11 cellular contexts compared by ENCODE assay signal in genomic region chr10:79155301-79156081, GRCh38.
DNase-seq lines count a peak whose midpoint lies in the region; ATAC-seq, FAIRE-seq and TF ChIP-seq lines count a peak whose summit lies in the region.
"Had no signal": no experiment of that assay in that cellular context is flagged by ENCODE, and none has a peak within 500 bp of the region (broad histone marks: within the 10 kb centered on the region; RNA-seq: fewer than 3 reads in every experiment).

No MANE protein-coding gene starts in this region.

- H3K36me3 ChIP-seq in HUES64 (ENCODE audit: insufficient read depth, low read length): no peaks in the 10 kb centered on the region; the same call in 1 of the 2 replicates

- H3K9ac ChIP-seq in HUES64 (ENCODE audit: low read depth, low read length): no peak overlapping the region

- H3K27me3 Mint-ChIP-seq in mesothelial cell of epicardium (ENCODE audit: low read depth): no peaks in the 10 kb centered on the region
- H3K27me3 Mint-ChIP-seq: activated B cell treated with CpG ODN at 0.5 μM for 24 hours, naive B cell had no signal

- no peaks in the 10 kb centered on the region for H3K9me3 Mint-ChIP-seq in mesothelial cell of epicardium
- H3K9me3 Mint-ChIP-seq: activated B cell treated with CpG ODN at 0.5 μM for 24 hours, naive B cell had no signal

- no peaks in the 10 kb centered on the region for H3K9me3 ChIP-seq in HUES64 (ENCODE audit: insufficient read depth, low read depth, low read length)

- peak overlapping the region; percentile 84 for H3K27ac Mint-ChIP-seq in mesothelial cell of epicardium
- H3K27ac Mint-ChIP-seq: activated B cell treated with CpG ODN at 0.5 μM for 24 hours, naive B cell had no signal

- no peak for FAIRE-seq in GM12891 (lab: Jason Lieb, UNC)

- peaks cover 57% of the 10 kb centered on the region for H3K4me1 Mint-ChIP-seq in mesothelial cell of epicardium

- H3K4me3 ChIP-seq in AG04449 (ENCODE audit: low read depth, low read length): no peak overlapping the region
- no peak overlapping the region for H3K4me3 ChIP-seq in HUES64 (ENCODE audit: low read length)

- 87% methylated on average over 14 of the region's 14 CpGs for WGBS in HUES64

- POLR2A ChIA-PET in AG04449 (lab: Yijun Ruan, JAX): interaction anchor here (0.6 to 1.7 kb wide), 3 partner anchors 12 to 945 kb away, joined by 3 to 4 read pairs (median 3); no protein-coding TSS in a partner anchor

- TF ChIP-seq POLR2A in GM12891 (IDR thresholded peaks at IDR 0.05; ENCODE audit: low read depth, low read length): no peak

- DNase-seq in AG04449 (ENCODE audit: low read depth, low spot score) (no peak), caudate nucleus (lab: John Stamatoyannopoulos, UW) (peak in 3 of 61 donors; percentile 23 to 33 (median 28)), mesothelial cell of epicardium (ENCODE audit: low spot score in 2 of 2, unreplicated experiment in 2 of 2) (no peak), SHP77 (lab: John Stamatoyannopoulos, UW) (no peak), GM12891 (ENCODE audit: insufficient read length, low spot score) (no peak)
- no peak for DNase-seq in activated CD4-positive, alpha-beta T cell treated with anti-CD3 and anti-CD28 coated beads, Interleukin-2, amount 50 U/mL, for 48 hours
- DNase-seq: activated B cell treated with CpG ODN at 0.5 μM for 24 hours, naive B cell, NCI-H1105 had no signal

- no peak overlapping the region for H3K4me3 Mint-ChIP-seq in mesothelial cell of epicardium
- H3K4me3 Mint-ChIP-seq: activated B cell treated with CpG ODN at 0.5 μM for 24 hours, naive B cell had no signal

- H3K27ac ChIP-seq in HUES64 (ENCODE audit: low read depth, low read length) (0 out of 2 replicates have a peak overlapping the region, but pooled peaks have one; percentile 28), caudate nucleus (ENCODE audit: low read depth, low read length) (peak overlapping the region; percentile 13)

- TF ChIP-seq CTCF in AG04449 (IDR thresholded peaks at IDR 0.05; ENCODE audit: insufficient read depth, low read length, missing control alignments): peak; percentile 15
- no peak for TF ChIP-seq CTCF in mesothelial cell of epicardium (IDR thresholded peaks at IDR 0.05; ENCODE audit: unreplicated experiment)

- no peaks in the 10 kb centered on the region for H3K36me3 Mint-ChIP-seq in mesothelial cell of epicardium
- H3K36me3 Mint-ChIP-seq: naive B cell had no signal

- H3K4me1 ChIP-seq in HUES64 (ENCODE audit: insufficient read depth, low read length): peaks cover 55% of the 10 kb centered on the region

- CTCF ChIA-PET in AG04449 (lab: Yijun Ruan, JAX): interaction anchor here (0.7 to 3.7 kb wide), 4 partner anchors 13 to 945 kb away, joined by 3 to 16 read pairs (median 8); no protein-coding TSS in a partner anchor

- no peak for ATAC-seq in HG02588 (IDR thresholded peaks at IDR 0.05; ENCODE audit: unreplicated experiment)

- no peaks in the 10 kb centered on the region for H3K27me3 ChIP-seq in HUES64 (ENCODE audit: insufficient read depth, low read length)

TF ChIP-seq in GM12891, 5 proteins besides CTCF, POLR2A, EP300 and RAD21:
- TF ChIP-seq SPI1 (IDR thresholded peaks at IDR 0.05; ENCODE audit: low read depth, low read length) (no peak), TAF1 (IDR thresholded peaks at IDR 0.05; ENCODE audit: low read depth, low read length) (no peak), POLR2AphosphoS5 (IDR thresholded peaks at IDR 0.05; ENCODE audit: low read depth, low read length) (no peak), PAX5 (IDR thresholded peaks at IDR 0.05; ENCODE audit: insufficient read depth, low read length, severe bottlenecking) (no peak), POU2F2 (IDR thresholded peaks at IDR 0.05; ENCODE audit: low read depth, low read length) (no peak)
TF ChIP-seq in GM12891: peak in this region for 0.
